In genomic region chr1:57461405-57461804, GRCh38 we compare ENCODE assay signal across 25 cellular contexts. TPM values are rescaled to one million over a fixed set of nuclear protein-coding genes. Genes with fewer than 3 reads are reported as not detected.
DNase-seq lines count a peak whose midpoint lies in the region; ATAC-seq and TF ChIP-seq lines count a peak whose summit lies in the region.
"Had no signal": no experiment of that assay in that cellular context is flagged by ENCODE, and none has a peak within 500 bp of the region (broad histone marks: within the 10 kb centered on the region; RNA-seq: fewer than 3 reads in every experiment).

No MANE protein-coding gene starts in this region.

- H2AK9ac ChIP-seq in IMR-90 (replicated peaks; ENCODE audit: low read depth, low read length, poor library complexity), result no peak overlapping the region

- H2BK5ac ChIP-seq in IMR-90 (ENCODE audit: low read depth, low read length, poor library complexity, severe bottlenecking), result no peak overlapping the region
- H2BK5ac ChIP-seq in mesenchymal stem cell (ENCODE audit: low read depth, low read length, poor library complexity, severe bottlenecking), result no peak overlapping the region

- 83% methylated on average over 1 of the region's 2 CpGs; no CpG with 5 or more reads in 1 of the 2 experiments for WGBS in IMR-90 (ENCODE audit: extremely low coverage in 2 of 2, insufficient read length in 1 of 2), 2 experiments
- 32% methylated on average over 1 of the region's 2 CpGs for WGBS in mesenchymal stem cell

- H3K36me3 ChIP-seq in IMR-90 (ENCODE audit: control insufficient read depth, insufficient read depth, low read length) (no peaks in the 10 kb centered on the region), mesenchymal stem cell (ENCODE audit: control insufficient read depth in 1 of 2, insufficient read depth in 2 of 2, low read depth in 1 of 2, low read length in 2 of 2) (no peaks in the 10 kb centered on the region)
- H3K36me3 ChIP-seq: BLaER1, SJSA1 had no signal

- H3K4me3 ChIP-seq in IMR-90 (ENCODE audit: insufficient read depth, low read depth, low read length) (no peak overlapping the region), choroid plexus epithelial cell (ENCODE audit: low read depth, low read length) (no peak overlapping the region), mesenchymal stem cell (ENCODE audit: insufficient read depth in 1 of 2, low read depth in 1 of 2, low read length in 2 of 2) (no peak overlapping the region)
- H3K4me3 ChIP-seq: BLaER1, GM23338, SJSA1 had no signal

- H2BK12ac ChIP-seq in mesenchymal stem cell (ENCODE audit: low read length in 2 of 2), result no peak overlapping the region

- H4K8ac ChIP-seq in IMR-90 (ENCODE audit: low read depth in 2 of 2, low read length in 2 of 2) (no peak overlapping the region), mesenchymal stem cell (ENCODE audit: low read length) (no peak overlapping the region)

- no peaks in the 10 kb centered on the region for H3K9me3 ChIP-seq in IMR-90 (ENCODE audit: control insufficient read depth, insufficient read depth, low read length)
- no peaks in the 10 kb centered on the region for H3K9me3 ChIP-seq in mesenchymal stem cell (ENCODE audit: control insufficient read depth, low read length)
- H3K9me3 ChIP-seq: BLaER1, SJSA1 had no signal

- ATAC-seq in IMR-90 (ENCODE audit: low read depth), result no peak
- no peak for ATAC-seq in HG02884 (IDR thresholded peaks at IDR 0.05; ENCODE audit: unreplicated experiment)
- ATAC-seq in GM18858 (IDR thresholded peaks at IDR 0.05; ENCODE audit: unreplicated experiment), result no peak
- ATAC-seq: GM23338 had no signal

- H2BK20ac ChIP-seq in IMR-90 (ENCODE audit: low read depth, low read length), result no peak overlapping the region

- BruUV-seq in IMR-90 (replicated peaks; lab: Mats Ljungman, UMichigan), result no TSS peak

- 0 out of 2 replicates have a peak overlapping the region, but pooled peaks have one; percentile 13 for H2BK120ac ChIP-seq in IMR-90 (ENCODE audit: low read depth, low read length)
- no peak overlapping the region for H2BK120ac ChIP-seq in mesenchymal stem cell (ENCODE audit: low read depth, low read length)

- TF ChIP-seq RAD21 in IMR-90 (IDR thresholded peaks at IDR 0.05; ENCODE audit: low read length), result no peak

- intact Hi-C loops in IMR-90 (cut with micrococcal nuclease), result no loop called here

- H3K23ac ChIP-seq in IMR-90 (ENCODE audit: low read depth, low read length), result no peak overlapping the region; the same call in 1 of the 2 replicates
- H3K23ac ChIP-seq in mesenchymal stem cell (ENCODE audit: low read length in 2 of 2), result no peak overlapping the region

- CTCF ChIA-PET in IMR-90 (lab: Yijun Ruan, JAX), result interaction anchor here (0.6 kb wide), 1 partner anchor 59 kb away, joined by 3 read pairs; no protein-coding TSS in a partner anchor

- no peak for TF ChIP-seq POLR2A in IMR-90 (IDR thresholded peaks at IDR 0.05; ENCODE audit: low read depth, low read length)

- H3K4ac ChIP-seq in IMR-90 (ENCODE audit: low read depth, low read length) (no peak overlapping the region), mesenchymal stem cell (ENCODE audit: low read depth in 1 of 2, low read length in 2 of 2) (no peak overlapping the region)

- H3K79me1 ChIP-seq in IMR-90 (ENCODE audit: low read depth in 1 of 2, low read length in 2 of 2) (no peaks in the 10 kb centered on the region), mesenchymal stem cell (replicated peaks; ENCODE audit: low read length, poor library complexity, severe bottlenecking) (no peaks in the 10 kb centered on the region)

- H2AFZ ChIP-seq in IMR-90 (replicated peaks; ENCODE audit: low read length, poor library complexity), result peak overlapping the region; percentile 58
- H2AFZ ChIP-seq in mesenchymal stem cell (ENCODE audit: low read depth, low read length), result no peak overlapping the region
- H2AFZ ChIP-seq: GM23338 had no signal

- H3K27ac ChIP-seq in IMR-90 (ENCODE audit: insufficient read depth, low read length) (no peak overlapping the region), mesenchymal stem cell (ENCODE audit: low read length, poor library complexity, severe bottlenecking) (no peak overlapping the region)
- H3K27ac ChIP-seq: BLaER1, SJSA1 had no signal

- H2BK15ac ChIP-seq in IMR-90 (ENCODE audit: low read depth, low read length), result no peak overlapping the region
- H2BK15ac ChIP-seq in mesenchymal stem cell (ENCODE audit: low read depth, poor library complexity, severe bottlenecking), result no peak overlapping the region

- dilution Hi-C loops in IMR-90 (cut with HindIII; ENCODE audit: low sequenced_read_pairs, unreplicated experiment), result no loop called here

- H4K5ac ChIP-seq in IMR-90 (ENCODE audit: low read depth, low read length), result no peak overlapping the region

- no peak overlapping the region for H3K56ac ChIP-seq in IMR-90 (ENCODE audit: extremely low read depth, insufficient read depth, low read length)

- DNase-seq in IMR-90, result no peak
- peak; percentile 78 for DNase-seq in NCI-H748 (lab: John Stamatoyannopoulos, UW; ENCODE audit: unreplicated experiment)
- DNase-seq in choroid plexus epithelial cell (ENCODE audit: low read depth), result peak; percentile 48
- DNase-seq in mesenchymal stem cell, result peak; percentile 35
- DNase-seq in NCI-H69 (lab: John Stamatoyannopoulos, UW), result no peak
- no peak for DNase-seq in stimulated activated CD4-positive, alpha-beta T cell treated with anti-CD3 and anti-CD28 coated beads, Interleukin-1b, Interleukin-23, amount 100 ng/mL, for 48 hours
- DNase-seq: CD4-positive, CD25-positive, alpha-beta regulatory T cell; DMS153; DND-41; H9; KG1; MM.1S; NCI-H1417; NCI-H1694; NCI-H2029 treated with DMSO at 0.1 percent for 48 hours; NCI-H345; NCI-H510A treated with DMSO at 0.1 percent for 48 hours; NCI-H82; Right ventricle myocardium superior; RPMI8226 had no signal

- H4K91ac ChIP-seq in IMR-90 (ENCODE audit: insufficient read depth, low read depth, low read length) (no peak overlapping the region), mesenchymal stem cell (ENCODE audit: low read length) (no peak overlapping the region)

- H3K4me2 ChIP-seq in IMR-90 (ENCODE audit: low read depth, low read length) (no peak overlapping the region), mesenchymal stem cell (ENCODE audit: low read length, poor library complexity, severe bottlenecking) (no peak overlapping the region)
- H3K4me2 ChIP-seq: BLaER1, GM23338 had no signal

- H4K20me1 ChIP-seq in IMR-90 (ENCODE audit: insufficient read depth, low read length), result no peaks in the 10 kb centered on the region
- H4K20me1 ChIP-seq: BLaER1 had no signal

- H2AK5ac ChIP-seq in IMR-90 (ENCODE audit: low read depth, low read length) (no peak overlapping the region), mesenchymal stem cell (ENCODE audit: low read length, severe bottlenecking) (no peak overlapping the region)

- H3K27me3 ChIP-seq in IMR-90 (ENCODE audit: control insufficient read depth, insufficient read depth, low read length) (no peaks in the 10 kb centered on the region), mesenchymal stem cell (ENCODE audit: control insufficient read depth in 1 of 2, insufficient read depth in 1 of 2, low read length in 2 of 2) (no peaks in the 10 kb centered on the region)
- H3K27me3 ChIP-seq: BLaER1, SJSA1 had no signal

- POLR2A ChIA-PET in IMR-90 (lab: Charles Lee; ENCODE audit: unreplicated experiment), result no interaction called here

- H3K9me1 ChIP-seq in IMR-90 (ENCODE audit: insufficient read depth, low read length), result no peaks in the 10 kb centered on the region; the same call in 1 of the 2 replicates

- TF ChIP-seq CTCF in IMR-90 (conservative IDR thresholded peaks at IDR 0.05; ENCODE audit: low read depth, low read length) (no peak), choroid plexus epithelial cell (conservative IDR thresholded peaks at IDR 0.05; ENCODE audit: low read depth, low read length) (peak; percentile 3)

- H3K9ac ChIP-seq in IMR-90 (ENCODE audit: low read depth, low read length), result no peak overlapping the region
- H3K9ac ChIP-seq in mesenchymal stem cell (ENCODE audit: low read length), result no peak overlapping the region
- H3K9ac ChIP-seq: BLaER1 had no signal

- H3K18ac ChIP-seq in IMR-90 (ENCODE audit: low read depth, low read length) (no peak overlapping the region), mesenchymal stem cell (ENCODE audit: low read depth in 1 of 2, low read length in 2 of 2) (no peak overlapping the region)

- H3K14ac ChIP-seq in IMR-90 (replicated peaks; ENCODE audit: low read depth, low read length) (no peak overlapping the region), mesenchymal stem cell (ENCODE audit: low read length in 2 of 2) (no peak overlapping the region)

- no peaks in the 10 kb centered on the region for H3K4me1 ChIP-seq in IMR-90 (ENCODE audit: control insufficient read depth, insufficient read depth, low read length)
- H3K4me1 ChIP-seq in mesenchymal stem cell (ENCODE audit: control insufficient read depth, insufficient read depth, low read depth, low read length), result no peaks in the 10 kb centered on the region
- H3K4me1 ChIP-seq: BLaER1, SJSA1 had no signal

- in situ Hi-C loops in IMR-90 (cut with MboI; ENCODE audit: low sequenced_read_pairs), result no loop called here

TF ChIP-seq in IMR-90, 13 proteins besides CTCF, POLR2A, EP300 and RAD21 (continues in another document):
- no peak for TF ChIP-seq RFX5 (IDR thresholded peaks at IDR 0.05; ENCODE audit: low read depth, low read length)
- TF ChIP-seq RCOR1 (IDR thresholded peaks at IDR 0.05; ENCODE audit: insufficient replicate concordance, low read length), result no peak
- TF ChIP-seq USF2 (IDR thresholded peaks at IDR 0.05; ENCODE audit: low read depth, low read length), result no peak
- TF ChIP-seq SMC3 (IDR thresholded peaks at IDR 0.05; ENCODE audit: low read depth, low read length), result no peak

RNA-seq across cellular contexts. Expression of gene DAB1, which starts 37.5 kb away (rescaled TPM):
- 0.18 and 0.56 TPM in 2 replicates for total RNA-seq in IMR-90 (2012; rRNA removed)
- 0.41 and 0.53 TPM in 2 replicates for polyA plus RNA-seq in IMR-90 (2012; rRNA removed)
- 0.14 and 0.57 TPM in 2 replicates for polyA plus RNA-seq in IMR-90 (2012; cell fraction: cytosol; rRNA removed)
- polyA plus RNA-seq in IMR-90 (2012; cell fraction: nucleus; rRNA removed; ENCODE audit: low replicate concordance), result 0.67 and 0.73 TPM in 2 replicates
- polyA plus RNA-seq in mesenchymal stem cell (2013, experiment 1 of 2), result not detected
- polyA plus RNA-seq in mesenchymal stem cell (2013, experiment 2 of 2), result 0.08 TPM
- total RNA-seq: SJSA1 had no signal

Comparison
In these comparisons a context has a peak if more than half of its experiments do, and no peak if none do; other contexts are left out.
1. DNase-seq: peak in NCI-H748 (single experiment), choroid plexus epithelial cell (single experiment) and mesenchymal stem cell (single experiment); none in IMR-90 (single experiment), NCI-H69 (single experiment) and stimulated activated CD4-positive, alpha-beta T cell treated with anti-CD3 and anti-CD28 coated beads, Interleukin-1b, Interleukin-23, amount 100 ng/mL, for 48 hours (single experiment).